Comparison of ENCODE assay signal across 19 cellular contexts in genomic region chrX:54048413-54048812, GRCh38.
"Had no signal": no experiment of that assay in that cellular context is flagged by ENCODE, and none has a peak within 500 bp of the region (broad histone marks: within the 10 kb centered on the region; RNA-seq: fewer than 3 reads in every experiment).

No MANE protein-coding gene starts in this region.

- ATAC-seq: body of pancreas; gastrocnemius medialis; stimulated activated naive B cell treated with anti-CD40 and anti-IgM and Interleukin-4, amounts not matched to agents 10 μg/mL and 1 μg/mL and 100 μg/mL, for 72 hours; WTC11 had no signal

- H3K9me3 ChIP-seq: body of pancreas, esophagus squamous epithelium, gastrocnemius medialis, sigmoid colon, thoracic aorta, vagina had no signal

- H3K27ac ChIP-seq: body of pancreas, cardiac muscle cell, esophagus squamous epithelium, gastrocnemius medialis, sigmoid colon, thoracic aorta, vagina had no signal

- H3K27me3 ChIP-seq: body of pancreas, cardiac muscle cell, esophagus squamous epithelium, gastrocnemius medialis, sigmoid colon, vagina had no signal

- H3K36me3 ChIP-seq: cardiac muscle cell, esophagus squamous epithelium, gastrocnemius medialis, sigmoid colon, thoracic aorta, vagina had no signal

- H3K4me1 ChIP-seq: gastrocnemius medialis, sigmoid colon, vagina had no signal

- DNase-seq: activated CD4-positive, alpha-beta memory T cell treated with anti-CD3 and anti-CD28 coated beads for 36 hours; activated gamma-delta T cell treated with Interleukin-2 at 50 U/mL for 16 hours; anterior cingulate cortex; body of pancreas; cortex of kidney; endodermal cell; esophagus squamous epithelium; gastrocnemius medialis; hippocampal formation; nephron progenitor cell; sigmoid colon; stimulated activated CD4-positive, alpha-beta T cell treated with anti-CD3 and anti-CD28 coated beads, Interleukin-2, amount 100 ng/mL, for 48 hours; stimulated activated CD8-positive, alpha-beta memory T cell treated with anti-CD3 and anti-CD28 coated beads, Interleukin-4, amount 100 ng/mL, for 48 hours; stimulated activated naive B cell treated with anti-CD40 and anti-IgM and Interleukin-4, amounts not matched to agents 10 μg/mL and 1 μg/mL and 100 μg/mL, for 72 hours; T1000 had no signal

- H3K4me3 ChIP-seq: body of pancreas, cardiac muscle cell, esophagus squamous epithelium, gastrocnemius medialis, sigmoid colon, thoracic aorta, vagina had no signal
